ENCODE assay signal across 8 cellular contexts in the genomic region with DNA sequence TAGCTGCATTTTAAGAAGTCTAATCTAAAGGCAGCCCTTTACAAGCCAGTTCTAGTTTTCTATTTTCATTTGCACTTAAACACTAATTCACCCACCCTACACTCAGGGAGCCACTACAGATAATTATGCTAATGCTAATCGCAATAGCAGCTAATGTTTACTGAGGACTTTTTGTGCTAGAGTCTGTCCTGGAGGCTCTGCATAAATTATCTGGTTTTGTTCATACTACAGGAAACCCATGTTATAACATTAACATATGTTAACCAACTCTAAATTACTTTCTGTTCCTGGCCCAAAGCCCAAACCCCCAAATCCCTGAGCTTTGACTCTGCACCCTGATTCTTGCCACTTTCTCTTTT. TPM values are rescaled to one million over a fixed set of nuclear protein-coding genes. Genes with fewer than 3 reads are reported as not detected.
A peak's percentile ranks its signal among the peaks of the same experiment; 100 is the strongest.
DNase-seq lines count a peak whose midpoint lies in the region; ATAC-seq and TF ChIP-seq lines count a peak whose summit lies in the region.

No MANE protein-coding gene starts in this region.

- H3K27me3 ChIP-seq in SK-N-SH (ENCODE audit: insufficient read depth), result peaks cover 42% of the 10 kb centered on the region; the same call in 1 of the 2 replicates

- H3F3A ChIP-seq in SK-N-SH (replicated peaks; ENCODE audit: insufficient read depth), result no peaks in the 10 kb centered on the region

- H2AFZ ChIP-seq in SK-N-SH (ENCODE audit: low read depth), result 0 out of 2 replicates have a peak overlapping the region, but pooled peaks have one; percentile 88

- H3K4me3 Mint-ChIP-seq in natural killer cell treated with Interleukin-12 subunit alpha and Interleukin-12 subunit beta and Interleukin-15 and Interleukin-18, amount 100 ng/mL, for 72 hours, result peak overlapping the region; percentile 99

- peaks cover 0 to 4% of the 10 kb centered on the region in 2 experiments; a peak in 1 of 4 replicates for H3K4me1 ChIP-seq in SK-N-SH (ENCODE audit: control insufficient read depth in 1 of 2, insufficient read depth in 2 of 2, low read depth in 1 of 2, low read length in 1 of 2)

- DNase-seq in SK-N-SH (no peak), choroid plexus epithelial cell (ENCODE audit: low read depth) (no peak), NCI-H510A treated with DMSO at 0.1 percent for 48 hours (lab: John Stamatoyannopoulos, UW) (no peak), NOMO-1 treated with DMSO at 0.1 percent for 48 hours (lab: John Stamatoyannopoulos, UW; ENCODE audit: unreplicated experiment) (no peak), KBM-7 (no peak)
- DNase-seq in natural killer cell treated with Interleukin-12 subunit alpha and Interleukin-12 subunit beta and Interleukin-15 and Interleukin-18, amount 100 ng/mL, for 72 hours (ENCODE audit: low spot score), result no peak

- no peak for TF ChIP-seq RAD21 in SK-N-SH (IDR thresholded peaks at IDR 0.05; ENCODE audit: low read length)

- H3K9me3 Mint-ChIP-seq in natural killer cell treated with Interleukin-12 subunit alpha and Interleukin-12 subunit beta and Interleukin-15 and Interleukin-18, amount 100 ng/mL, for 72 hours, result no peaks in the 10 kb centered on the region

- no peaks in the 10 kb centered on the region for H3K36me3 ChIP-seq in SK-N-SH (replicated peaks in 1 of 2; ENCODE audit: control insufficient read depth in 1 of 2, insufficient read depth in 2 of 2, low read length in 1 of 2)

- POLR2A ChIA-PET in SK-N-SH (lab: Yijun Ruan, JAX), result no interaction called here

- H3K4me2 ChIP-seq in SK-N-SH, result peak overlapping the region; percentile 79

- H3K9me3 ChIP-seq in SK-N-SH, result no peaks in the 10 kb centered on the region

- no peaks in the 10 kb centered on the region for H4K20me1 ChIP-seq in SK-N-SH (ENCODE audit: insufficient read depth)

- TF ChIP-seq CTCF in SK-N-SH (IDR thresholded peaks at IDR 0.05), result no peak
- TF ChIP-seq CTCF in choroid plexus epithelial cell (conservative IDR thresholded peaks at IDR 0.05; ENCODE audit: low read depth, low read length), result no peak

- peaks cover 17 to 23% of the 10 kb centered on the region in 2 donors for H3K4me1 Mint-ChIP-seq in natural killer cell treated with Interleukin-12 subunit alpha and Interleukin-12 subunit beta and Interleukin-15 and Interleukin-18, amount 100 ng/mL, for 72 hours (ENCODE audit: low read depth in 2 of 2)

- no peaks in the 10 kb centered on the region for H3K9me2 ChIP-seq in SK-N-SH

- in situ Hi-C loops in KBM-7 (cut with MboI; ENCODE audit: low pct_unique_long_range_greater_than_20kb, low sequenced_read_pairs), result no loop called here

- TF ChIP-seq EP300 in SK-N-SH (IDR thresholded peaks at IDR 0.05; ENCODE audit: borderline replicate concordance in 1 of 2, low read depth in 1 of 2, low read length in 1 of 2), result no peak

- 3% methylated on average over 1 of the region's 1 CpG for WGBS in SK-N-SH (ENCODE audit: low lambda C conversion rate)

- H3K27ac ChIP-seq in SK-N-SH (ENCODE audit: low read depth in 2 of 2, low read length in 1 of 2), result no peak overlapping the region

- peak overlapping the region; percentile 79 to 81 for H3K27ac Mint-ChIP-seq in natural killer cell treated with Interleukin-12 subunit alpha and Interleukin-12 subunit beta and Interleukin-15 and Interleukin-18, amount 100 ng/mL, for 72 hours

- peak overlapping the region; percentile 37 to 58 for H3K4me3 ChIP-seq in SK-N-SH (ENCODE audit: low read depth in 2 of 2, low read length in 1 of 2)
- peak overlapping the region; percentile 59 for H3K4me3 ChIP-seq in choroid plexus epithelial cell (ENCODE audit: low read depth, low read length)

- H3K36me3 Mint-ChIP-seq in natural killer cell treated with Interleukin-12 subunit alpha and Interleukin-12 subunit beta and Interleukin-15 and Interleukin-18, amount 100 ng/mL, for 72 hours, result peaks cover 4% of the 10 kb centered on the region

- ATAC-seq in SK-N-SH treated with all-trans-retinoic acid at 6 μM for 48 hours (no peak), HG03432 (IDR thresholded peaks at IDR 0.05; ENCODE audit: unreplicated experiment) (peak; percentile 14)
- no peak for ATAC-seq in natural killer cell treated with Interleukin-12 subunit alpha and Interleukin-12 subunit beta and Interleukin-15 and Interleukin-18, amount 100 ng/mL, for 72 hours

- no peaks in the 10 kb centered on the region for H3K79me2 ChIP-seq in SK-N-SH (ENCODE audit: insufficient read depth)

- H3K27me3 Mint-ChIP-seq in natural killer cell treated with Interleukin-12 subunit alpha and Interleukin-12 subunit beta and Interleukin-15 and Interleukin-18, amount 100 ng/mL, for 72 hours, result peaks cover 0 to 24% of the 10 kb centered on the region in 2 donors

- H3K9ac ChIP-seq in SK-N-SH, result no peak overlapping the region

- CTCF ChIA-PET in SK-N-SH (lab: Yijun Ruan, JAX), result interaction anchor here (0.9 to 1.5 kb wide), 2 partner anchors 8 to 10 kb away, joined by 3 to 4 read pairs; no protein-coding TSS in a partner anchor

TF ChIP-seq in SK-N-SH, 30 proteins besides CTCF, POLR2A, EP300 and RAD21:
- TF ChIP-seq, protein P1, sequence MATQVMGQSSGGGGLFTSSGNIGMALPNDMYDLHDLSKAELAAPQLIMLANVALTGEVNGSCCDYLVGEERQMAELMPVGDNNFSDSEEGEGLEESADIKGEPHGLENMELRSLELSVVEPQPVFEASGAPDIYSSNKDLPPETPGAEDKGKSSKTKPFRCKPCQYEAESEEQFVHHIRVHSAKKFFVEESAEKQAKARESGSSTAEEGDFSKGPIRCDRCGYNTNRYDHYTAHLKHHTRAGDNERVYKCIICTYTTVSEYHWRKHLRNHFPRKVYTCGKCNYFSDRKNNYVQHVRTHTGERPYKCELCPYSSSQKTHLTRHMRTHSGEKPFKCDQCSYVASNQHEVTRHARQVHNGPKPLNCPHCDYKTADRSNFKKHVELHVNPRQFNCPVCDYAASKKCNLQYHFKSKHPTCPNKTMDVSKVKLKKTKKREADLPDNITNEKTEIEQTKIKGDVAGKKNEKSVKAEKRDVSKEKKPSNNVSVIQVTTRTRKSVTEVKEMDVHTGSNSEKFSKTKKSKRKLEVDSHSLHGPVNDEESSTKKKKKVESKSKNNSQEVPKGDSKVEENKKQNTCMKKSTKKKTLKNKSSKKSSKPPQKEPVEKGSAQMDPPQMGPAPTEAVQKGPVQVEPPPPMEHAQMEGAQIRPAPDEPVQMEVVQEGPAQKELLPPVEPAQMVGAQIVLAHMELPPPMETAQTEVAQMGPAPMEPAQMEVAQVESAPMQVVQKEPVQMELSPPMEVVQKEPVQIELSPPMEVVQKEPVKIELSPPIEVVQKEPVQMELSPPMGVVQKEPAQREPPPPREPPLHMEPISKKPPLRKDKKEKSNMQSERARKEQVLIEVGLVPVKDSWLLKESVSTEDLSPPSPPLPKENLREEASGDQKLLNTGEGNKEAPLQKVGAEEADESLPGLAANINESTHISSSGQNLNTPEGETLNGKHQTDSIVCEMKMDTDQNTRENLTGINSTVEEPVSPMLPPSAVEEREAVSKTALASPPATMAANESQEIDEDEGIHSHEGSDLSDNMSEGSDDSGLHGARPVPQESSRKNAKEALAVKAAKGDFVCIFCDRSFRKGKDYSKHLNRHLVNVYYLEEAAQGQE (IDR thresholded peaks at IDR 0.05; ENCODE audit: low read depth, low read length), result no peak
TF ChIP-seq in SK-N-SH: peak in this region for 0.

TF ChIP-seq in SK-N-SH treated with all-trans-retinoic acid at 6 μM for 48 hours, 23 proteins besides CTCF, POLR2A, EP300 and RAD21:
- TF ChIP-seq ZNF70 (CRISPR knock-in tag; IDR thresholded peaks at IDR 0.05), result no peak
- no peak for TF ChIP-seq CSDC2 (CRISPR knock-in tag; IDR thresholded peaks at IDR 0.05)
- no peak for TF ChIP-seq ZFP30 (CRISPR knock-in tag; IDR thresholded peaks at IDR 0.05)
- no peak for TF ChIP-seq SNAI2 (CRISPR knock-in tag; IDR thresholded peaks at IDR 0.05)
- TF ChIP-seq OSR1 (CRISPR knock-in tag; IDR thresholded peaks at IDR 0.05), result no peak
- no peak for TF ChIP-seq GLIS3 (CRISPR knock-in tag; IDR thresholded peaks at IDR 0.05)
- no peak for TF ChIP-seq ESRRG (CRISPR knock-in tag; IDR thresholded peaks at IDR 0.05)
- TF ChIP-seq ISL1 (CRISPR knock-in tag; IDR thresholded peaks at IDR 0.05), result no peak
- TF ChIP-seq, protein P2, sequence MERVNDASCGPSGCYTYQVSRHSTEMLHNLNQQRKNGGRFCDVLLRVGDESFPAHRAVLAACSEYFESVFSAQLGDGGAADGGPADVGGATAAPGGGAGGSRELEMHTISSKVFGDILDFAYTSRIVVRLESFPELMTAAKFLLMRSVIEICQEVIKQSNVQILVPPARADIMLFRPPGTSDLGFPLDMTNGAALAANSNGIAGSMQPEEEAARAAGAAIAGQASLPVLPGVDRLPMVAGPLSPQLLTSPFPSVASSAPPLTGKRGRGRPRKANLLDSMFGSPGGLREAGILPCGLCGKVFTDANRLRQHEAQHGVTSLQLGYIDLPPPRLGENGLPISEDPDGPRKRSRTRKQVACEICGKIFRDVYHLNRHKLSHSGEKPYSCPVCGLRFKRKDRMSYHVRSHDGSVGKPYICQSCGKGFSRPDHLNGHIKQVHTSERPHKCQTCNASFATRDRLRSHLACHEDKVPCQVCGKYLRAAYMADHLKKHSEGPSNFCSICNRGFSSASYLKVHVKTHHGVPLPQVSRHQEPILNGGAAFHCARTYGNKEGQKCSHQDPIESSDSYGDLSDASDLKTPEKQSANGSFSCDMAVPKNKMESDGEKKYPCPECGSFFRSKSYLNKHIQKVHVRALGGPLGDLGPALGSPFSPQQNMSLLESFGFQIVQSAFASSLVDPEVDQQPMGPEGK (CRISPR knock-in tag; IDR thresholded peaks at IDR 0.05; ENCODE audit: borderline replicate concordance), result no peak

RNA-seq across cellular contexts. Expression of gene RADX, which starts 0.5 kb away (rescaled TPM):
- not detected in 2 replicates for polyA plus RNA-seq in SK-N-SH (2012; rRNA removed)
- polyA plus RNA-seq in SK-N-SH (2012; cell fraction: cytosol; rRNA removed), result not detected in 2 replicates
- polyA plus RNA-seq in SK-N-SH (2012; cell fraction: nucleus; rRNA removed), result not detected in 2 replicates
- 1 to 10 TPM; 5.2 to 7.6 TPM for total RNA-seq in natural killer cell treated with Interleukin-12 subunit alpha and Interleukin-12 subunit beta and Interleukin-15 and Interleukin-18, amount 100 ng/mL, for 72 hours
